Comparison of ENCODE assay signal across 8 cellular contexts in genomic region chr15:39783244-39783820, GRCh38.
A peak's percentile ranks its signal among the peaks of the same experiment; 100 is the strongest.
DNase-seq lines count a peak whose midpoint lies in the region; ATAC-seq and TF ChIP-seq lines count a peak whose summit lies in the region.

No MANE protein-coding gene starts in this region.

- DNase-seq in Ammon's horn (ENCODE audit: low spot score) (peak; percentile 15), LNCaP clone FGC (ENCODE audit: low read depth) (no peak), choroid plexus epithelial cell (ENCODE audit: low read depth) (peak; percentile 30), NCI-H524 treated with DMSO at 0.1 percent for 48 hours (lab: John Stamatoyannopoulos, UW) (no peak)

- TF ChIP-seq CTCF in LNCaP clone FGC (IDR thresholded peaks at IDR 0.05; ENCODE audit: control insufficient read depth, extremely low read depth, insufficient read depth), result no peak
- TF ChIP-seq CTCF in choroid plexus epithelial cell (conservative IDR thresholded peaks at IDR 0.05; ENCODE audit: low read depth, low read length), result no peak

- peak overlapping the region; percentile 5 for H3K9ac ChIP-seq in muscle layer of colon (ENCODE audit: low read length)

- H3K27ac ChIP-seq in muscle layer of colon (ENCODE audit: low read depth, low read length), result peak overlapping the region; percentile 75

- H3K4me1 ChIP-seq in muscle layer of colon (ENCODE audit: insufficient read depth, low read length), result peaks cover 11% of the 10 kb centered on the region

- ATAC-seq in GM21367 (IDR thresholded peaks at IDR 0.05; ENCODE audit: unreplicated experiment) (no peak), GM19455 (IDR thresholded peaks at IDR 0.05; ENCODE audit: unreplicated experiment) (no peak), HG03520 (IDR thresholded peaks at IDR 0.05; ENCODE audit: unreplicated experiment) (no peak)

- H3K9me3 ChIP-seq in muscle layer of colon (ENCODE audit: low read length), result no peaks in the 10 kb centered on the region

- H3K27me3 ChIP-seq in muscle layer of colon (ENCODE audit: control insufficient read depth in 1 of 2, insufficient read depth in 2 of 2, low read length in 2 of 2), result no peaks in the 10 kb centered on the region

- H3K36me3 ChIP-seq in muscle layer of colon (ENCODE audit: insufficient read depth, low read length), result no peaks in the 10 kb centered on the region

- H3K4me3 ChIP-seq in LNCaP clone FGC (ENCODE audit: low read depth, low read length) (peak overlapping the region; percentile 78), choroid plexus epithelial cell (ENCODE audit: low read depth, low read length) (peak overlapping the region; percentile 84), muscle layer of colon (ENCODE audit: low read depth in 1 of 2, low read length in 2 of 2) (peak overlapping the region; percentile 59 to 87)

Comparison
In these comparisons a context has a peak if more than half of its experiments do, and no peak if none do; other contexts are left out.
1. DNase-seq: peak in Ammon's horn (single experiment) and choroid plexus epithelial cell (single experiment); none in LNCaP clone FGC (single experiment) and NCI-H524 treated with DMSO at 0.1 percent for 48 hours (single experiment).
2. Peak in every context shown above with its lines, with median percentiles within 50 percentile points of each other: H3K4me3 ChIP-seq.